ENCODE assay signal across 9 cellular contexts in the genomic region with DNA sequence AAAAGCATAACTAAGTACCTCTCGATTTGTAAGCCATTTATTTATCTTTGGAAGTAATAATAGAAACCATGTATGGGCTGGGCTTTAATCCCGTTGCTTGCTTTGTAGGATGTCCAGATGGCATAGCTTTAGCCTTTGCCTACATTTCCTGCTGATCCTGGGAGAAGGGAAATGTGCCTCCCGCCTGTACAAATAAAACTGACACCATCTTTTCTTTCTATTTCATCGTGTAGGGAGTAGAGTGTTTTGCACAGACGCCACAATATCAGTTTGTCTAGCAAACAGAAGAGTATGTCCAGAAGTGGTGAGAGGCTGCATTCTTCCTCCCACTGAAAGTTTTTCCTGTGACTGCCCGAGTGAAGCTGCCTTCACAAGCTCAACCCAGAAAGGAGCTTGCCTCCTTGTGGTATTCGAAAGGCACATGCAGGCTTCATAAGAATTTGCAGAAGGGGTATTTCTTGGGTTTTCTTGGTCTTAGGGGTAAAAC.
DNase-seq lines count a peak whose midpoint lies in the region; ATAC-seq and TF ChIP-seq lines count a peak whose summit lies in the region.
"Had no signal": no experiment of that assay in that cellular context is flagged by ENCODE, and none has a peak within 500 bp of the region (broad histone marks: within the 10 kb centered on the region; RNA-seq: fewer than 3 reads in every experiment).

No MANE protein-coding gene starts in this region.

- DNase-seq in COLO668 (lab: John Stamatoyannopoulos, UW; ENCODE audit: unreplicated experiment) = peak; percentile 29
- DNase-seq in NCI-H526 treated with DMSO at 0.1 percent for 48 hours (lab: John Stamatoyannopoulos, UW) = peak; percentile 11
- DNase-seq in epithelial cell of esophagus (ENCODE audit: low read depth) = peak; percentile 43
- no peak for DNase-seq in HuH-7.5 (ENCODE audit: low spot score)
- no peak for DNase-seq in NCI-H2227 treated with DMSO at 0.1 percent for 48 hours (lab: John Stamatoyannopoulos, UW)
- DNase-seq in stimulated activated CD4-positive, alpha-beta T cell treated with anti-CD3 and anti-CD28 coated beads, Interleukin-4, amount 100 ng/mL, for 24 hours = no peak
- DNase-seq: activated effector memory CD4-positive, alpha-beta T cell treated with Interleukin-2 at 50 U/mL for 16 hours had no signal

- TF ChIP-seq CTCF in epithelial cell of esophagus (IDR thresholded peaks at IDR 0.05; ENCODE audit: insufficient read depth, low read depth, low read length, missing control alignments) = peak; percentile 28
- TF ChIP-seq CTCF in nephron (IDR thresholded peaks at IDR 0.05; ENCODE audit: unreplicated experiment in 3 of 3) = peak; percentile 28 to 41 (median 38)

- H3K27me3 Mint-ChIP-seq in nephron (ENCODE audit: low read depth) = peaks cover 4% of the 10 kb centered on the region

- no peaks in the 10 kb centered on the region for H3K9me3 Mint-ChIP-seq in nephron

- H3K36me3 Mint-ChIP-seq in nephron (ENCODE audit: low read depth) = peaks cover 16% of the 10 kb centered on the region

- peaks cover 21% of the 10 kb centered on the region for H3K4me1 Mint-ChIP-seq in nephron

- peak overlapping the region; percentile 44 to 79 (median 75) for H3K27ac Mint-ChIP-seq in nephron

- no peak overlapping the region for H3K4me3 ChIP-seq in epithelial cell of esophagus (ENCODE audit: low read length)

- no peak for ATAC-seq in GM18517 (IDR thresholded peaks at IDR 0.05; ENCODE audit: unreplicated experiment)

- no peak overlapping the region for H3K4me3 Mint-ChIP-seq in nephron

Comparison
In these comparisons a context has a peak if more than half of its experiments do, and no peak if none do; other contexts are left out.
1. DNase-seq: peak in COLO668 (single experiment), NCI-H526 treated with DMSO at 0.1 percent for 48 hours (single experiment) and epithelial cell of esophagus (single experiment); none in HuH-7.5 (single experiment), NCI-H2227 treated with DMSO at 0.1 percent for 48 hours (single experiment) and stimulated activated CD4-positive, alpha-beta T cell treated with anti-CD3 and anti-CD28 coated beads, Interleukin-4, amount 100 ng/mL, for 24 hours (single experiment).